ENCODE assay signal across 8 cellular contexts in genomic region chr9:114366334-114367128, GRCh38. TPM values are rescaled to one million over a fixed set of nuclear protein-coding genes. Genes with fewer than 3 reads are reported as not detected.
DNase-seq lines count a peak whose midpoint lies in the region; ATAC-seq, FAIRE-seq and TF ChIP-seq lines count a peak whose summit lies in the region.

No MANE protein-coding gene starts in this region.

- peak overlapping the region in 1 of 3 experiments; percentile 60; a peak in 2 of 7 replicates for H3K27ac Mint-ChIP-seq in H9

- no peaks in the 10 kb centered on the region for H3K36me3 ChIP-seq in PC-3 (ENCODE audit: low read depth, low read length)
- H3K36me3 ChIP-seq in effector memory CD4-positive, alpha-beta T cell (ENCODE audit: control insufficient read depth, insufficient read depth, low read length): peaks cover 63% of the 10 kb centered on the region
- peaks cover 6 to 26% of the 10 kb centered on the region in 2 donors for H3K36me3 ChIP-seq in small intestine (ENCODE audit: control insufficient read depth in 2 of 2, insufficient read depth in 2 of 2, low read length in 2 of 2)
- peaks cover 72% of the 10 kb centered on the region for H3K36me3 ChIP-seq in WERI-Rb-1

- no peaks in the 10 kb centered on the region for H3K9me2 ChIP-seq in PC-3 (replicated peaks; ENCODE audit: low read length)

- H3K27me3 ChIP-seq in PC-3 (ENCODE audit: low read length) (no peaks in the 10 kb centered on the region), small intestine (ENCODE audit: control insufficient read depth in 2 of 2, insufficient read depth in 2 of 2, low read length in 2 of 2) (no peaks in the 10 kb centered on the region), H9 (ENCODE audit: insufficient read depth, low read length) (no peaks in the 10 kb centered on the region), WERI-Rb-1 (ENCODE audit: insufficient read depth, low read depth, severe bottlenecking) (no peaks in the 10 kb centered on the region)
- H3K27me3 ChIP-seq in effector memory CD4-positive, alpha-beta T cell (replicated peaks; ENCODE audit: control insufficient read depth, insufficient read depth, low read length, poor library complexity, severe bottlenecking): no peaks in the 10 kb centered on the region

- peak overlapping the region; percentile 68 for H3K4me2 ChIP-seq in PC-3 (ENCODE audit: low read length)
- H3K4me2 ChIP-seq in H9 (ENCODE audit: insufficient read depth, insufficient read length, low read length): no peak overlapping the region

- no peaks in the 10 kb centered on the region for H3K79me1 ChIP-seq in H9 (ENCODE audit: insufficient read depth, low read depth, low read length, poor library complexity, severe bottlenecking)

- 38 to 62% (median 53%) methylated on average over 10 of the region's 10 CpGs for WGBS in small intestine, 3 donors
- no CpG with 5 or more reads among the region's 10 CpGs for WGBS in H9 (ENCODE audit: extremely low coverage, insufficient read length, low lambda C conversion rate)

- no peaks in the 10 kb centered on the region for H3F3A ChIP-seq in PC-3 (ENCODE audit: low read length, unreplicated experiment)

- no peak for DNase-seq in activated CD4-positive, CD25-positive, alpha-beta regulatory T cell (lab: John Stamatoyannopoulos, UW)
- DNase-seq in PC-3 (peak; percentile 87), small intestine (peak; percentile 43), H9 (no peak), WERI-Rb-1 (no peak)
- peak in 1 of 3 donors; percentile 48 for DNase-seq in effector memory CD4-positive, alpha-beta T cell

- no peak overlapping the region; the same call in 1 of the 2 replicates for H3K4me3 ChIP-seq in PC-3 (ENCODE audit: low read length)
- peak overlapping the region; percentile 3 for H3K4me3 ChIP-seq in effector memory CD4-positive, alpha-beta T cell (ENCODE audit: insufficient read depth, low read depth, low read length, poor library complexity, severe bottlenecking)
- no peak overlapping the region for H3K4me3 ChIP-seq in small intestine (ENCODE audit: low read depth in 1 of 2, low read length in 2 of 2)
- H3K4me3 ChIP-seq in WERI-Rb-1 (ENCODE audit: low read depth, low read length): no peak overlapping the region

- H2BK5ac ChIP-seq in H9 (ENCODE audit: insufficient read length, low read length): no peak overlapping the region

- no peak overlapping the region for H4K91ac ChIP-seq in H9 (ENCODE audit: insufficient read length, low read depth, low read length)

- peak; percentile 69 for ATAC-seq in activated CD4-positive, CD25-positive, alpha-beta regulatory T cell treated with anti-CD3 and anti-CD28 coated beads, Interleukin-2, amount 50 U/mL, for 24 hours
- peak; percentile 63 for ATAC-seq in HG02870 (IDR thresholded peaks at IDR 0.05; ENCODE audit: unreplicated experiment)
- peak; percentile 95 for ATAC-seq in PC-3

- TF ChIP-seq CTCF in PC-3 (conservative IDR thresholded peaks at IDR 0.05; ENCODE audit: low read depth, low read length) (no peak), H9 (conservative IDR thresholded peaks at IDR 0.05) (no peak), WERI-Rb-1 (IDR thresholded peaks at IDR 0.05; ENCODE audit: low read depth, low read length) (no peak)

- peaks cover 19 to 21% of the 10 kb centered on the region in 2 experiments for H3K4me1 Mint-ChIP-seq in H9

- no peak overlapping the region for H3K14ac ChIP-seq in H9 (ENCODE audit: insufficient read depth, low read length)

- no peaks in the 10 kb centered on the region for H4K20me1 ChIP-seq in PC-3 (ENCODE audit: low read length)
- H4K20me1 ChIP-seq in H9 (ENCODE audit: control insufficient read depth, insufficient read depth, insufficient read length): no peaks in the 10 kb centered on the region

- no peak overlapping the region for H2BK15ac ChIP-seq in H9 (ENCODE audit: low read depth, low read length)

- no peak overlapping the region for H3K23ac ChIP-seq in H9 (ENCODE audit: insufficient read length, low read depth, low read length)

- peaks cover 49% of the 10 kb centered on the region for H3K4me1 ChIP-seq in PC-3 (ENCODE audit: insufficient read depth, low read length)
- peaks cover 93% of the 10 kb centered on the region for H3K4me1 ChIP-seq in effector memory CD4-positive, alpha-beta T cell (ENCODE audit: control insufficient read depth, insufficient read depth, low read length, poor library complexity, severe bottlenecking)
- H3K4me1 ChIP-seq in small intestine (ENCODE audit: control insufficient read depth in 2 of 2, insufficient read depth in 1 of 2, low read depth in 1 of 2, low read length in 1 of 2): peaks cover 1 to 8% of the 10 kb centered on the region in 2 donors
- peaks cover 13% of the 10 kb centered on the region for H3K4me1 ChIP-seq in H9 (ENCODE audit: insufficient read depth, low read length)

- no TSS peak for BruUV-seq in PC-3 (replicated peaks; lab: Mats Ljungman, UMichigan)

- H3K27me3 Mint-ChIP-seq in H9 (ENCODE audit: low read depth): no peaks in the 10 kb centered on the region

- H4K5ac ChIP-seq in H9 (ENCODE audit: insufficient read length, low read depth, low read length): no peak overlapping the region

- H3T11ph ChIP-seq in H9 (ENCODE audit: low read length): no peak overlapping the region

- peaks cover 32 to 40% (median 35%) of the 10 kb centered on the region in 3 experiments for H3K36me3 Mint-ChIP-seq in H9 (ENCODE audit: insufficient read depth in 1 of 3, low read depth in 3 of 3)

- H3K4ac ChIP-seq in H9 (ENCODE audit: low read depth, low read length): no peak overlapping the region

- no peak overlapping the region for H3K4me3 Mint-ChIP-seq in H9

- no peaks in the 10 kb centered on the region for H3K9me3 ChIP-seq in PC-3 (ENCODE audit: low read length)
- H3K9me3 ChIP-seq in effector memory CD4-positive, alpha-beta T cell (ENCODE audit: control insufficient read depth, low read length): no peaks in the 10 kb centered on the region
- no peaks in the 10 kb centered on the region for H3K9me3 ChIP-seq in small intestine (ENCODE audit: control insufficient read depth, low read depth)
- H3K9me3 ChIP-seq in H9 (ENCODE audit: control insufficient read depth, low read depth, low read length): no peaks in the 10 kb centered on the region
- H3K9me3 ChIP-seq in WERI-Rb-1 (ENCODE audit: severe bottlenecking): no peaks in the 10 kb centered on the region

- no peaks in the 10 kb centered on the region for H3K79me2 ChIP-seq in PC-3 (ENCODE audit: low read length)
- 0 out of 2 replicates have a peak, but pooled peaks cover 3% of the 10 kb centered on the region for H3K79me2 ChIP-seq in H9 (ENCODE audit: insufficient read depth, low read length)

- CTCF ChIA-PET in PC-3 (lab: Charles Lee): no interaction called here

- no peak for FAIRE-seq in small intestine (lab: Jason Lieb, UNC)

- no peak overlapping the region for H3K18ac ChIP-seq in H9 (ENCODE audit: insufficient read length, low read depth, low read length)

- no peak overlapping the region for H4K8ac ChIP-seq in H9 (replicated peaks; ENCODE audit: insufficient read length, low read depth, low read length)

- H2BK12ac ChIP-seq in H9 (ENCODE audit: insufficient read length, low read depth, low read length): no peak overlapping the region

- H2AK5ac ChIP-seq in H9 (ENCODE audit: insufficient read length, low read length): no peak overlapping the region

- no peak overlapping the region for H2BK20ac ChIP-seq in H9 (ENCODE audit: low read depth, low read length, poor library complexity, severe bottlenecking)

- peaks cover 5% of the 10 kb centered on the region for H3K23me2 ChIP-seq in H9 (ENCODE audit: insufficient read length, low read depth, low read length, poor library complexity, severe bottlenecking)

- H3K56ac ChIP-seq in H9 (ENCODE audit: insufficient read length, low read depth, low read length): no peak overlapping the region

- no peaks in the 10 kb centered on the region for H3K9me3 Mint-ChIP-seq in H9

- no peak overlapping the region for H2BK120ac ChIP-seq in H9 (ENCODE audit: low read depth, low read length, poor library complexity, severe bottlenecking)

- H2AFZ ChIP-seq in PC-3 (ENCODE audit: low read length) (no peak overlapping the region), H9 (ENCODE audit: low read length) (no peak overlapping the region)

- POLR2A ChIA-PET in PC-3 (lab: Charles Lee; ENCODE audit: unreplicated experiment): no interaction called here

- H3K9ac ChIP-seq in PC-3 (ENCODE audit: low read length) (peak overlapping the region; percentile 52), H9 (ENCODE audit: extremely low read depth, insufficient read length, low read length) (no peak overlapping the region)

- peak overlapping the region; percentile 86 for H3K27ac ChIP-seq in PC-3 (ENCODE audit: low read length)
- H3K27ac ChIP-seq in effector memory CD4-positive, alpha-beta T cell (ENCODE audit: insufficient read depth, low read length, poor library complexity, severe bottlenecking): peak overlapping the region; percentile 61
- peak overlapping the region; percentile 4 to 72 for H3K27ac ChIP-seq in small intestine (ENCODE audit: low read depth in 1 of 2, low read length in 1 of 2)
- no peak overlapping the region for H3K27ac ChIP-seq in H9 (ENCODE audit: insufficient read length, low read depth, low read length)
- H3K27ac ChIP-seq in WERI-Rb-1: no peak overlapping the region

- intact Hi-C loops in PC-3 (cut with micrococcal nuclease): loop anchor here (2.0 kb wide), 1 partner anchor 26 kb away; no protein-coding TSS in a partner anchor

RNA-seq across cellular contexts. Expression of gene AKNA, which starts 21.3 kb away (rescaled TPM):
- 7.6 and 9.1 TPM in 2 replicates for total RNA-seq in PC-3 (2014; rRNA removed)
- polyA plus RNA-seq in small intestine: 10 to 100 TPM in 1 of 3 donors, 1 to 10 TPM in 2; 3.4 to 22.0 (median 8.9) TPM
- total RNA-seq in H9 (2021): 19.7 and 20.8 TPM in 2 replicates

RNA-seq across cellular contexts. Expression of gene ORM2, which starts 36.9 kb away (rescaled TPM):
- not detected in 2 replicates for total RNA-seq in PC-3 (2014; rRNA removed)
- polyA plus RNA-seq in small intestine: under 1 TPM in 1 of 3 donors, not detected in 2; 0.28 TPM
- total RNA-seq in H9 (2021): 1.2 and 1.4 TPM in 2 replicates

RNA-seq across cellular contexts. Expression of gene ORM1, which starts 43.6 kb away (rescaled TPM):
- total RNA-seq in PC-3 (2014; rRNA removed): not detected in 2 replicates
- polyA plus RNA-seq in small intestine: 1 to 10 TPM in 2 of 3 donors, not detected in 1; 1.3 to 6.9 TPM
- 4.0 and 4.4 TPM in 2 replicates for total RNA-seq in H9 (2021)

Comparison
In these comparisons a context has a peak if more than half of its experiments do, and no peak if none do; other contexts are left out.
1. DNase-seq: peak in PC-3 (single experiment) and small intestine (single experiment); none in activated CD4-positive, CD25-positive, alpha-beta regulatory T cell (0 of 4), H9 (single experiment) and WERI-Rb-1 (single experiment).
2. H3K27ac ChIP-seq: peak in PC-3 (single experiment), effector memory CD4-positive, alpha-beta T cell (single experiment) and small intestine (2 of 2); none in H9 (single experiment) and WERI-Rb-1 (single experiment).
3. Peak in every context shown above with its lines, with median percentiles within 50 percentile points of each other: ATAC-seq.